19 cellular contexts compared by ENCODE assay signal in genomic region chr1:53587252-53587992, GRCh38.
"Had no signal": no experiment of that assay in that cellular context is flagged by ENCODE, and none has a peak within 500 bp of the region (broad histone marks: within the 10 kb centered on the region; RNA-seq: fewer than 3 reads in every experiment).

No MANE protein-coding gene starts in this region.

- H3K4me1 ChIP-seq: prostate gland, uterus had no signal

- H3K36me3 Mint-ChIP-seq: activated naive CD8-positive, alpha-beta T cell treated with anti-CD3 and anti-CD28 coated beads for 36 hours; natural killer cell had no signal

- H3K27ac ChIP-seq: brain microvascular endothelial cell, prostate gland, testis, uterus had no signal

- DNase-seq: activated CD4-positive, alpha-beta T cell treated with anti-CD3 and anti-CD28 coated beads, Interleukin-2, amount 50 U/mL, for 48 hours; activated CD4-positive, CD25-positive, alpha-beta regulatory T cell treated with anti-CD3 and anti-CD28 coated beads, Interleukin-2, amount 50 U/mL, for 72 hours; activated gamma-delta T cell treated with Interleukin-2 at 50 U/mL for 16 hours; activated naive CD8-positive, alpha-beta T cell treated with anti-CD3 and anti-CD28 coated beads for 36 hours; activated T-cell treated with anti-CD3 and anti-CD28 coated beads for 4 hours; brain microvascular endothelial cell; cerebellar nuclear complex; dermis blood vessel endothelial cell; mammary epithelial cell; nucleus accumbens; stimulated activated CD4-positive, alpha-beta T cell treated with anti-CD3 and anti-CD28 coated beads, Interleukin-12 subunit alpha, Interleukin-12 subunit beta, amount 100 ng/mL, for 4 hours; stimulated activated naive CD8-positive, alpha-beta T cell treated with anti-CD3 and anti-CD28 coated beads, Interleukin-15, Interleukin-2, amounts not matched to agents 100 U/mL and 50 U/mL, for 24 hours; T-helper 9 cell; testis; uterus had no signal

- ATAC-seq: esophagus mucosa; left lobe of liver; natural killer cell; stimulated activated naive CD8-positive, alpha-beta T cell treated with anti-CD3 and anti-CD28 coated beads, Interleukin-15, Interleukin-2, amounts not matched to agents 100 U/mL and 50 U/mL, for 24 hours had no signal

- H3K27ac Mint-ChIP-seq: activated naive CD8-positive, alpha-beta T cell treated with anti-CD3 and anti-CD28 coated beads for 36 hours had no signal

- H3K27me3 ChIP-seq: brain microvascular endothelial cell, testis, uterus had no signal

- H3K9me3 Mint-ChIP-seq: activated naive CD8-positive, alpha-beta T cell treated with anti-CD3 and anti-CD28 coated beads for 36 hours; natural killer cell had no signal

- H3K4me3 Mint-ChIP-seq: activated naive CD8-positive, alpha-beta T cell treated with anti-CD3 and anti-CD28 coated beads for 36 hours; natural killer cell had no signal

- H3K27me3 Mint-ChIP-seq: activated naive CD8-positive, alpha-beta T cell treated with anti-CD3 and anti-CD28 coated beads for 36 hours had no signal

- H3K4me3 ChIP-seq: prostate gland, testis, uterus had no signal

- H3K36me3 ChIP-seq: prostate gland, uterus had no signal

- H3K9me3 ChIP-seq: prostate gland, testis, uterus had no signal
